Comparison of ENCODE assay signal across 1 cellular context in genomic region chr16:1428511-1428910, GRCh38.
A peak's percentile ranks its signal among the peaks of the same experiment; 100 is the strongest.
TF ChIP-seq lines count a peak whose summit lies in the region.

No MANE protein-coding gene starts in this region.

TF ChIP-seq in HepG2, 621 proteins besides CTCF, POLR2A, EP300 and RAD21 (continued from another document):
- TF ChIP-seq PAXIP1 (CRISPR knock-in tag; conservative IDR thresholded peaks at IDR 0.05) (0 out of 2 replicates have a peak, but pooled peaks have one; percentile 15), ZNF687 (CRISPR knock-in tag; IDR thresholded peaks at IDR 0.05) (peak; percentile 67), KDM2A (CRISPR knock-in tag; IDR thresholded peaks at IDR 0.05; ENCODE audit: borderline replicate concordance, low read depth) (0 out of 2 replicates have a peak, but pooled peaks have one; percentile 19), TFDP2 (CRISPR knock-in tag; IDR thresholded peaks at IDR 0.05) (peak; percentile 19; the same call in 1 of the 2 replicates), ZGPAT (CRISPR knock-in tag; IDR thresholded peaks at IDR 0.05) (0 out of 2 replicates have a peak, but pooled peaks have one; percentile 11), ZNF558 (CRISPR knock-in tag; IDR thresholded peaks at IDR 0.05; ENCODE audit: borderline replicate concordance) (no peak), ZNF574 (CRISPR knock-in tag; IDR thresholded peaks at IDR 0.05) (no peak), AGO1 (IDR thresholded peaks at IDR 0.05; ENCODE audit: low read depth, low read length, poor library complexity, severe bottlenecking) (no peak), ZNF280D (CRISPR knock-in tag; IDR thresholded peaks at IDR 0.05) (no peak), MIER2 (CRISPR knock-in tag; IDR thresholded peaks at IDR 0.05) (no peak), DNMT3B (CRISPR knock-in tag; conservative IDR thresholded peaks at IDR 0.05) (no peak), GPBP1L1 (CRISPR knock-in tag; IDR thresholded peaks at IDR 0.05) (no peak), ZMAT3 (CRISPR knock-in tag; conservative IDR thresholded peaks at IDR 0.05) (no peak), ZNF547 (CRISPR knock-in tag; IDR thresholded peaks at IDR 0.05) (no peak), PRMT3 (CRISPR knock-in tag; IDR thresholded peaks at IDR 0.05; ENCODE audit: borderline replicate concordance, low read depth) (no peak), ZNF224 (CRISPR knock-in tag; IDR thresholded peaks at IDR 0.05) (no peak), CCAR2 (optimal IDR thresholded peaks at IDR 0.05; ENCODE audit: low read depth, low read length) (no peak), GABPB1 (CRISPR knock-in tag; IDR thresholded peaks at IDR 0.05) (peak; percentile 64; the same call in 1 of the 2 replicates), ETV5 (CRISPR knock-in tag; IDR thresholded peaks at IDR 0.05; ENCODE audit: borderline replicate concordance) (peak; percentile 43; the same call in 1 of the 2 replicates), MED13 (CRISPR knock-in tag; IDR thresholded peaks at IDR 0.05) (no peak), ZNF788 (CRISPR knock-in tag; IDR thresholded peaks at IDR 0.05; ENCODE audit: borderline replicate concordance) (no peak), THAP11 (CRISPR knock-in tag; IDR thresholded peaks at IDR 0.05) (0 out of 2 replicates have a peak, but pooled peaks have one; percentile 23)
